16 cellular contexts compared by ENCODE assay signal in the genomic region with DNA sequence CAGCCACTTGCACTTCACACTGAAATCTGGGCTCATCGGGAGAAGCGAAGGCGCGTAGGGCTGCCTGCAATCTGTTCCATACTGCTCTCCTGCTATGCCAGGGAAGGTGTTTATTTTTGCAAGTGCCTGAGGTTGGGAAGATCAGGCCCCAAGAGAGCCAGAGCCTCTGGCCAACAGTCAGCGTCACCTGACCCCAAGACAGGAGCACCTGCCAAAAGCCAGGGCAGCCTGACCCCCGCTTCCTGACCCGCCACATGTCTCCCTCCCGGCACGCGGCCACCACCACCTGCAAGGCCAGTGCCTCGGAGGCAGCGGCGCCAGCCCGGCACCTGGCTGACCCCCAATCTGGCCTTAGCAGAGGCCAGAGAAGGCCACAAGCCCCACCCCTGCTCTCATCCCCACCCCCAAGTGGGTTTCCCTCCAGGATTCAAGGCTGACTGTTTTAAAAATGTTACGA.
DNase-seq lines count a peak whose midpoint lies in the region; ATAC-seq and TF ChIP-seq lines count a peak whose summit lies in the region.
"Had no signal": no experiment of that assay in that cellular context is flagged by ENCODE, and none has a peak within 500 bp of the region (broad histone marks: within the 10 kb centered on the region; RNA-seq: fewer than 3 reads in every experiment).

No MANE protein-coding gene starts in this region.

- ATAC-seq in Right ventricle myocardium inferior (peak; percentile 42), psoas muscle (peak; percentile 70 to 87 (median 83))
- ATAC-seq: A549 had no signal

- intact Hi-C loops in Right ventricle myocardium inferior (cut with DNase I), result no loop called here
- intact Hi-C loops in cardiac septum (cut with DNase I), result no loop called here
- intact Hi-C loops in psoas muscle (cut with DNase I), result no loop called here
- intact Hi-C loops in prostate gland (cut with DNase I), result no loop called here

- H3K9me3 ChIP-seq in right atrium auricular region (no peaks in the 10 kb centered on the region), psoas muscle (no peaks in the 10 kb centered on the region), prostate gland (no peaks in the 10 kb centered on the region)
- H3K9me3 ChIP-seq: A549 had no signal

- H3K4me3 ChIP-seq in right atrium auricular region (no peak overlapping the region), psoas muscle (no peak overlapping the region), prostate gland (no peak overlapping the region)
- H3K4me3 ChIP-seq: A549, cardiac muscle cell had no signal

- H3K27me3 ChIP-seq in right atrium auricular region, result no peaks in the 10 kb centered on the region
- no peaks in the 10 kb centered on the region for H3K27me3 ChIP-seq in psoas muscle (ENCODE audit: insufficient read depth in 3 of 3, low read length in 2 of 3)
- H3K27me3 ChIP-seq in prostate gland (replicated peaks; ENCODE audit: insufficient read depth), result no peaks in the 10 kb centered on the region
- H3K27me3 ChIP-seq: cardiac muscle cell had no signal

- peaks cover 11% of the 10 kb centered on the region for H3K36me3 ChIP-seq in right atrium auricular region
- no peaks in the 10 kb centered on the region for H3K36me3 ChIP-seq in psoas muscle (ENCODE audit: insufficient read depth in 1 of 2, low read depth in 1 of 2)
- no peaks in the 10 kb centered on the region for H3K36me3 ChIP-seq in prostate gland
- H3K36me3 ChIP-seq: cardiac muscle cell had no signal

- H3K27ac ChIP-seq in right atrium auricular region (peak overlapping the region; percentile 63 to 70), psoas muscle (peak overlapping the region; percentile 75), prostate gland (no peak overlapping the region)
- H3K27ac ChIP-seq: A549, cardiac muscle cell had no signal

- WGBS in psoas muscle, 3 donors, result 10 to 18% (median 18%) methylated on average over 11 to 15 of the region's 15 CpGs
- 87% methylated on average over 15 of the region's 15 CpGs for WGBS in prostate gland

- DNase-seq in Right ventricle myocardium inferior (ENCODE audit: missing footprints) (no peak), cardiac septum (ENCODE audit: low spot score) (no peak), right atrium auricular region (ENCODE audit: low spot score) (no peak), psoas muscle (peak; percentile 60 to 90), UCSD-AML1 (lab: John Stamatoyannopoulos, UW; ENCODE audit: unreplicated experiment) (no peak), NCI-H128 (lab: John Stamatoyannopoulos, UW; ENCODE audit: unreplicated experiment) (no peak), prostate gland (ENCODE audit: low spot score) (no peak), medulla oblongata (ENCODE audit: extremely low spot score) (no peak)
- DNase-seq: activated CD4-positive, alpha-beta T cell treated with anti-CD3 and anti-CD28 coated beads, Interleukin-2, amount 50 U/mL, for 1 hour; activated T-cell treated with anti-CD3 and anti-CD28 coated beads, Interleukin-2, amount 50 U/mL, for 24 hours; EL; Kasumi-1; NCI-H1436 treated with DMSO at 0.1 percent for 48 hours; NCI-H510A treated with DMSO at 0.1 percent for 48 hours had no signal

- TF ChIP-seq CTCF in right atrium auricular region (IDR thresholded peaks at IDR 0.05) (no peak), psoas muscle (IDR thresholded peaks at IDR 0.05) (no peak), prostate gland (IDR thresholded peaks at IDR 0.05) (no peak)

- TF ChIP-seq POLR2A in prostate gland (IDR thresholded peaks at IDR 0.05), result no peak

- H3K4me1 ChIP-seq in right atrium auricular region, result peaks cover 0 to 81% of the 10 kb centered on the region in 2 donors
- H3K4me1 ChIP-seq in psoas muscle, result peaks cover 40% of the 10 kb centered on the region
- peaks cover 16% of the 10 kb centered on the region for H3K4me1 ChIP-seq in prostate gland (replicated peaks)

Comparison
In these comparisons a context has a peak if more than half of its experiments do, and no peak if none do; other contexts are left out.
1. DNase-seq: peak in psoas muscle (2 of 2); none in Right ventricle myocardium inferior (single experiment), cardiac septum (single experiment), right atrium auricular region (single experiment), UCSD-AML1 (single experiment), NCI-H128 (single experiment), prostate gland (single experiment) and medulla oblongata (single experiment).
2. H3K27ac ChIP-seq: peak in right atrium auricular region (2 of 2) and psoas muscle (single experiment); none in prostate gland (0 of 2).